In the genomic region with DNA sequence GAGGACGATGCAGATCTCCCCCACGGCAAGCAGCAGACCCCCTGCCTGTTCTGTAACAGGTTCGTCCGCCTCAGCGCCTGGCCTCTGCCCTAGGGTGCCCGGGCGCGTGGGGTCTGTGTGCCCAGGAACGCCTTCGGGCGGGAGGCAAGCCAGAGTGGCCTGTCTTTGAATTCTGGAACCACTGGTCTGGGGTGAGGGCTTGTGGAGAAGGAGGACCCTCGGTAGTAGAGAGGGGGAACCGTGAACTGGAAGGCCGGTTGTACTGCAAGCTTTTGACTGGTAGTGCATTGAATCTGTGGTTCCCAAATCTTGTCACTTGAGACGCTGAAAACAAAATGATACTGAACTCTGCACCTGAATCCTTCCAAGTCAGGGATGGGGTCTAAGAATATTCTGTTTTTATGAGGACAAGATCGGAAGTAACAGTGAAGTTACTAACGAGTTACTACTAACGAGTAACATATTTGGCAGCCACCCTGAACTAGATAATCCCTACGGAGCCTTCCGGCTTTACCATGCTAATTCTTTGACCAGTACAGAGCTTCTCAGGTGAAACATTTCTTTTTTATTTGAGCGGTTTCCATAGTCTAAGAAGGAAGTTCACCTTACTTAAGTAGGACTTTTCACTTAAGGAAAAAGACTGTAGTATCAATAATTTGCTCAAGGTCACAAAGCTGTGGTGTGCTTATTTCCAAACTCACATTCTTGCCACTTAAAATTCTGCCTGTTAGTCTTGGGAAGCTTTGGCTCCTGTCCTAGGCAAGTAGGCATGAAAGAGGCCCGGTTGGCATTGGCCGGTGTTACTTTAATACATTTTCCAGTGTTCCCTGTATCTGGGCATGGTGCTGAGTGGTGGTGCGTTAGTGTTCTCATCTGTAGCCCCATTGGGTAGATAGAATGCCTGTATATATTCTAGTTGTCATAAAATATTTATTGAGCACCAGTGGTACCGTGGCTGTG, we compare ENCODE assay signal across 8 cellular contexts. TPM values are rescaled to one million over a fixed set of nuclear protein-coding genes. Genes with fewer than 3 reads are reported as not detected.
DNase-seq lines count a peak whose midpoint lies in the region; ATAC-seq, FAIRE-seq and TF ChIP-seq lines count a peak whose summit lies in the region.

No MANE protein-coding gene starts in this region.

- peak; percentile 42 for DNase-seq in activated naive CD4-positive, alpha-beta T cell treated with Interleukin-2 at 50 U/mL for 16 hours
- no peak for DNase-seq in activated naive CD4-positive, alpha-beta T cell (lab: John Stamatoyannopoulos, UW)
- DNase-seq in NCI-H345 treated with DMSO at 0.1 percent for 48 hours (lab: John Stamatoyannopoulos, UW; ENCODE audit: unreplicated experiment) (peak; percentile 47), astrocyte of the hippocampus (ENCODE audit: low read depth, low spot score) (peak; percentile 16), kidney (no peak), substantia nigra (lab: John Stamatoyannopoulos, UW) (peak in 6 of 49 donors; percentile 17 to 70 (median 38)), activated gamma-delta T cell treated with Interleukin-2 at 50 U/mL for 16 hours (no peak)

- H3K4me3 ChIP-seq in kidney (ENCODE audit: low read length in 2 of 2): peak overlapping the region; percentile 75 to 87

- intact Hi-C loops in kidney (cut with DNase I): no loop called here

- peak; percentile 2 for ATAC-seq in HG02623 (IDR thresholded peaks at IDR 0.05; ENCODE audit: unreplicated experiment)

- no peak for FAIRE-seq in kidney (lab: Jason Lieb, UNC)

- no peaks in the 10 kb centered on the region for H3K36me3 ChIP-seq in kidney (ENCODE audit: control insufficient read depth in 1 of 2, insufficient read depth in 2 of 2, low read length in 2 of 2)

- peak overlapping the region; percentile 71 to 93 for H3K9ac ChIP-seq in kidney (ENCODE audit: low read length in 2 of 2)

- no peak for TF ChIP-seq CTCF in kidney (IDR thresholded peaks at IDR 0.05; ENCODE audit: borderline replicate concordance, extremely low read depth, insufficient read depth)

- H3K4me1 ChIP-seq in kidney (ENCODE audit: control insufficient read depth in 1 of 2, insufficient read depth in 1 of 2, low read depth in 1 of 2, low read length in 2 of 2): peaks cover 8 to 10% of the 10 kb centered on the region in 2 donors

- no peaks in the 10 kb centered on the region for H3K9me3 ChIP-seq in kidney (ENCODE audit: control insufficient read depth in 1 of 2, low read length in 2 of 2)

- H3K27ac ChIP-seq in kidney (ENCODE audit: low read depth in 2 of 2, low read length in 2 of 2): peak overlapping the region; percentile 83 to 95
- H3K27ac ChIP-seq in substantia nigra (ENCODE audit: low read depth, low read length, poor library complexity, severe bottlenecking): peak overlapping the region; percentile 97

RNA-seq across cellular contexts. Expression of a gene that starts 0.9 kb away (rescaled TPM):
- 16.0 TPM for total RNA-seq in kidney
- polyA plus RNA-seq in kidney (ENCODE audit: insufficient read depth, low read depth, low replicate concordance): 6.8 TPM

RNA-seq across cellular contexts. Expression of a gene that starts 24.9 kb away (rescaled TPM):
- 37.5 TPM for total RNA-seq in kidney
- polyA plus RNA-seq in kidney (ENCODE audit: insufficient read depth, low read depth, low replicate concordance): 57.8 TPM

Comparison
In these comparisons a context has a peak if more than half of its experiments do, and no peak if none do; other contexts are left out.
1. DNase-seq: peak in activated naive CD4-positive, alpha-beta T cell treated with Interleukin-2 at 50 U/mL for 16 hours (single experiment), NCI-H345 treated with DMSO at 0.1 percent for 48 hours (single experiment) and astrocyte of the hippocampus (single experiment); none in activated naive CD4-positive, alpha-beta T cell (0 of 4), kidney (single experiment) and activated gamma-delta T cell treated with Interleukin-2 at 50 U/mL for 16 hours (single experiment).